Comparison of ENCODE assay signal across 8 cellular contexts in genomic region chr3:45596290-45596791, GRCh38. TPM values are rescaled to one million over a fixed set of nuclear protein-coding genes. Genes with fewer than 3 reads are reported as not detected.
DNase-seq lines count a peak whose midpoint lies in the region; ATAC-seq, FAIRE-seq and TF ChIP-seq lines count a peak whose summit lies in the region.

No MANE protein-coding gene starts in this region.

- H3K4me3 Mint-ChIP-seq in activated T-helper 1 cell treated with anti-CD3 and anti-CD28 coated beads, Interleukin-12 subunit alpha, Interleukin-12 subunit beta, Interleukin-2, Interleukin-4 antibody, amounts not matched to agents 30 ng/mL and 10 ng/mL and 1 ng/mL, durations not matched to agents 14 hours and 24 hours and 36 hours: peak overlapping the region; percentile 89

- H3K27ac ChIP-seq in BLaER1: peak overlapping the region; percentile 94

- H3K9me3 ChIP-seq in BLaER1: 0 out of 2 replicates have a peak, but pooled peaks cover 4% of the 10 kb centered on the region

- H3K4me3 ChIP-seq in BLaER1: peak overlapping the region; percentile 91

- H3K27ac Mint-ChIP-seq in activated T-helper 1 cell treated with anti-CD3 and anti-CD28 coated beads, Interleukin-12 subunit alpha, Interleukin-12 subunit beta, Interleukin-2, Interleukin-4 antibody, amounts not matched to agents 30 ng/mL and 10 ng/mL and 1 ng/mL, durations not matched to agents 14 hours and 24 hours and 36 hours: peak overlapping the region; percentile 83

- no peak for DNase-seq in activated T-helper 1 cell treated with anti-CD3 and anti-CD28 coated beads, Interleukin-12 subunit alpha, Interleukin-12 subunit beta, Interleukin-2, Interleukin-4 antibody, amounts not matched to agents 30 ng/mL and 10 ng/mL and 1 ng/mL, durations not matched to agents 14 hours and 24 hours and 36 hours (ENCODE audit: low spot score)
- peak; percentile 64 for DNase-seq in medulla oblongata (ENCODE audit: extremely low spot score)
- DNase-seq in omental fat pad (ENCODE audit: low spot score): no peak
- DNase-seq in H54 (ENCODE audit: insufficient read length, low spot score): no peak
- no peak for DNase-seq in ureter (ENCODE audit: low spot score)

- no peaks in the 10 kb centered on the region for H3K9me3 Mint-ChIP-seq in activated T-helper 1 cell treated with anti-CD3 and anti-CD28 coated beads, Interleukin-12 subunit alpha, Interleukin-12 subunit beta, Interleukin-2, Interleukin-4 antibody, amounts not matched to agents 30 ng/mL and 10 ng/mL and 1 ng/mL, durations not matched to agents 14 hours and 24 hours and 36 hours

- intact Hi-C loops in activated T-helper 1 cell treated with anti-CD3 and anti-CD28 coated beads, Interleukin-12 subunit alpha, Interleukin-12 subunit beta, Interleukin-2, Interleukin-4 antibody, amounts not matched to agents 30 ng/mL and 10 ng/mL and 1 ng/mL, durations not matched to agents 14 hours and 24 hours and 36 hours (cut with micrococcal nuclease): loop anchor here (2.0 to 10.0 kb wide), 5 partner anchors 16 to 478 kb away; no protein-coding TSS in a partner anchor

- peak; percentile 58 for ATAC-seq in HG03354 (IDR thresholded peaks at IDR 0.05; ENCODE audit: poor library complexity, severe bottlenecking, unreplicated experiment)
- no peak for ATAC-seq in omental fat pad (ENCODE audit: low FRiP score)

- H3K36me3 Mint-ChIP-seq in activated T-helper 1 cell treated with anti-CD3 and anti-CD28 coated beads, Interleukin-12 subunit alpha, Interleukin-12 subunit beta, Interleukin-2, Interleukin-4 antibody, amounts not matched to agents 30 ng/mL and 10 ng/mL and 1 ng/mL, durations not matched to agents 14 hours and 24 hours and 36 hours (ENCODE audit: low read depth): peaks cover 37% of the 10 kb centered on the region

- H3K9ac ChIP-seq in BLaER1: peak overlapping the region; percentile 96

- peaks cover 2% of the 10 kb centered on the region for H3K27me3 Mint-ChIP-seq in activated T-helper 1 cell treated with anti-CD3 and anti-CD28 coated beads, Interleukin-12 subunit alpha, Interleukin-12 subunit beta, Interleukin-2, Interleukin-4 antibody, amounts not matched to agents 30 ng/mL and 10 ng/mL and 1 ng/mL, durations not matched to agents 14 hours and 24 hours and 36 hours (ENCODE audit: insufficient read depth)

- no peak for FAIRE-seq in H54 (lab: Jason Lieb, UNC)

- H3K4me1 ChIP-seq in BLaER1: peaks cover 79% of the 10 kb centered on the region

- peaks cover 74% of the 10 kb centered on the region for H3K4me1 Mint-ChIP-seq in activated T-helper 1 cell treated with anti-CD3 and anti-CD28 coated beads, Interleukin-12 subunit alpha, Interleukin-12 subunit beta, Interleukin-2, Interleukin-4 antibody, amounts not matched to agents 30 ng/mL and 10 ng/mL and 1 ng/mL, durations not matched to agents 14 hours and 24 hours and 36 hours (ENCODE audit: low read depth)

- TF ChIP-seq CTCF in omental fat pad (IDR thresholded peaks at IDR 0.05): no peak

- peaks cover 30% of the 10 kb centered on the region for H3K36me3 ChIP-seq in BLaER1

- TF ChIP-seq POLR2A in GM19099 (IDR thresholded peaks at IDR 0.05; ENCODE audit: extremely low read depth, insufficient read length, low read depth) (peak; percentile 41), H54 (IDR thresholded peaks at IDR 0.05; ENCODE audit: low read depth, low read length) (no peak)

- peak overlapping the region; percentile 100 for H3K4me2 ChIP-seq in BLaER1

- H3K27me3 ChIP-seq in BLaER1: no peaks in the 10 kb centered on the region

- peaks cover 68% of the 10 kb centered on the region for H4K20me1 ChIP-seq in BLaER1

RNA-seq across cellular contexts. Expression of gene LIMD1, which starts 1.8 kb away (rescaled TPM):
- total RNA-seq in activated T-helper 1 cell treated with anti-CD3 and anti-CD28 coated beads, Interleukin-12 subunit alpha, Interleukin-12 subunit beta, Interleukin-2, Interleukin-4 antibody, amounts not matched to agents 30 ng/mL and 10 ng/mL and 1 ng/mL, durations not matched to agents 14 hours and 24 hours and 36 hours: 36.3 and 40.8 TPM in 2 replicates
- total RNA-seq in omental fat pad (10 to 100 TPM; 20.2 to 36.3 (median 26.2) TPM), ureter (62.5 TPM)
